Comparison of ENCODE assay signal across 22 cellular contexts in the genomic region with DNA sequence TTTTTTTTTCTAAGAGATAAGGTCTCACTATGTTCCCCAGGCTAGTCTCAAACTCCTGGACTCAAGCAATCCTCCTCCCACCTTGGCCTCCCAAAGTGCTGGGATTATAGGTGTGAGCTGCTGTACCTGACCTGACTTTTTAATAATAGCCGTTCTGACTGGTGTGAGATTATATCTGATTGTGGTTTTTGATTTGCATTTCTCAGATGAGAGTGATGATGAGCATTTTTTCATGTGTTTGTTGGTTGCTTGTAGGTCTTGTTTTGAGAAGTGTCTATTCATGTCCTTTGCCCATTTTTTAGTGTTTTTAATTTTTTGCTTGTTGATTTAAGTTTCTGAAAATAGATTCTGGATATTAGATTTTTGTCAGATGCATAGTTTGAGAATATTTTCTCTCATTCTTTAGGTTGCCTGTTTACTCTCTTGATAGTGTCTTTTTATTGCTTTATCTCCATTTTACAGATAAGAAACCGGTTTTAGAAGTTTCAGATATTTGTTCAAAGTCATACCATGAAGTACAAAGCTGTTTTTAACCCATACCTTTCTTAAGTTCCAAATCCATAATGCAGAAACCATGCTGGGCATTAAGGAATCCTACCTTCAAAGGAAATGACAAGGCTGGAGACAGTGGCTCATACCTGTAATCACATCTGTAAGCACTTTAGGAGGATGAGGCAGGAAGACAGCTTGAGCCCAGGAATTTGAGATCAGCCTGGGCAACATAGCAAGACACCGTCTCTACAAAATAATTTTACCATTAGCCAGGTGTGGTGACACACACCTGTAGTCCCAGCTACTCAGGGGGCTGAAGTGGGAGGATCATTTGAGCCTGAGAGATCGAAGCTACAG.
"Had no signal": no experiment of that assay in that cellular context is flagged by ENCODE, and none has a peak within 500 bp of the region (broad histone marks: within the 10 kb centered on the region; RNA-seq: fewer than 3 reads in every experiment).

No MANE protein-coding gene starts in this region.

- H3K9me3 Mint-ChIP-seq: activated CD4-positive, alpha-beta T cell treated with anti-CD3 and anti-CD28 coated beads, Interleukin-2, amount 10 ng/mL, durations not matched to agents 7 days and 5 days; naive thymus-derived CD8-positive, alpha-beta T cell; stimulated activated naive B cell treated with anti-CD40 and anti-IgM and Interleukin-4, amounts not matched to agents 10 μg/mL and 1 μg/mL and 100 μg/mL, for 72 hours; T-helper 2 cell treated with Interferon-gamma antibody and Interleukin-4, amounts not matched to agents 5 μg/mL and 100 μg/mL, for 36 hours had no signal

- H3K27ac ChIP-seq: brain microvascular endothelial cell, colonic mucosa, foreskin keratinocyte, neutrophil, pancreas, sigmoid colon had no signal

- H3K36me3 ChIP-seq: brain microvascular endothelial cell, colonic mucosa, neutrophil, pancreas, sigmoid colon had no signal

- FAIRE-seq: islet of Langerhans, pancreas, TTC549 had no signal

- H3K27ac Mint-ChIP-seq: activated CD4-positive, alpha-beta T cell treated with anti-CD3 and anti-CD28 coated beads, Interleukin-2, amount 10 ng/mL, durations not matched to agents 7 days and 5 days; naive thymus-derived CD8-positive, alpha-beta T cell; stimulated activated naive B cell treated with anti-CD40 and anti-IgM and Interleukin-4, amounts not matched to agents 10 μg/mL and 1 μg/mL and 100 μg/mL, for 72 hours; T-helper 2 cell treated with Interferon-gamma antibody and Interleukin-4, amounts not matched to agents 5 μg/mL and 100 μg/mL, for 36 hours had no signal

- ATAC-seq: foreskin keratinocyte; left cardiac atrium; naive thymus-derived CD8-positive, alpha-beta T cell; pancreas; stimulated activated naive B cell treated with anti-CD40 and anti-IgM and Interleukin-4, amounts not matched to agents 10 μg/mL and 1 μg/mL and 100 μg/mL, for 72 hours had no signal

- DNase-seq: activated CD4-positive, alpha-beta T cell treated with anti-CD3 and anti-CD28 coated beads, Interleukin-2, amount 10 ng/mL, durations not matched to agents 7 days and 5 days; activated CD8-positive, alpha-beta memory T cell treated with anti-CD3 and anti-CD28 coated beads for 24 hours; activated CD8-positive, alpha-beta memory T cell treated with anti-CD3 and anti-CD28 coated beads, Interleukin-2, amount 50 U/mL, for 48 hours; activated effector memory CD4-positive, alpha-beta T cell treated with anti-CD3 and anti-CD28 coated beads, Interleukin-2, amount 50 U/mL, for 16 hours; activated naive CD4-positive, alpha-beta T cell treated with anti-CD3 and anti-CD28 coated beads, Interleukin-2, amount 50 U/mL, for 16 hours; activated T-cell treated with anti-CD3 and anti-CD28 coated beads, Interleukin-2, amount 50 U/mL, for 48 hours; aorta; brain microvascular endothelial cell; central memory CD4-positive, alpha-beta T cell; colonic mucosa; foreskin keratinocyte; hippocampal formation; left cardiac atrium; mesenchymal stem cell; naive thymus-derived CD8-positive, alpha-beta T cell; pancreas; sigmoid colon; stimulated activated naive B cell treated with anti-CD40 and anti-IgM and Interleukin-4, amounts not matched to agents 10 μg/mL and 1 μg/mL and 100 μg/mL, for 72 hours had no signal

- H3K27me3 ChIP-seq: brain microvascular endothelial cell, colonic mucosa, foreskin keratinocyte, neutrophil, pancreas had no signal

- H3K36me3 Mint-ChIP-seq: naive thymus-derived CD8-positive, alpha-beta T cell; stimulated activated naive B cell treated with anti-CD40 and anti-IgM and Interleukin-4, amounts not matched to agents 10 μg/mL and 1 μg/mL and 100 μg/mL, for 72 hours had no signal

- H3K27me3 Mint-ChIP-seq: activated CD4-positive, alpha-beta T cell treated with anti-CD3 and anti-CD28 coated beads, Interleukin-2, amount 10 ng/mL, durations not matched to agents 7 days and 5 days; naive thymus-derived CD8-positive, alpha-beta T cell; stimulated activated naive B cell treated with anti-CD40 and anti-IgM and Interleukin-4, amounts not matched to agents 10 μg/mL and 1 μg/mL and 100 μg/mL, for 72 hours had no signal

- H3K4me1 ChIP-seq: colonic mucosa, foreskin keratinocyte, sigmoid colon had no signal

- H3K4me3 Mint-ChIP-seq: activated CD4-positive, alpha-beta T cell treated with anti-CD3 and anti-CD28 coated beads, Interleukin-2, amount 10 ng/mL, durations not matched to agents 7 days and 5 days; naive thymus-derived CD8-positive, alpha-beta T cell; stimulated activated naive B cell treated with anti-CD40 and anti-IgM and Interleukin-4, amounts not matched to agents 10 μg/mL and 1 μg/mL and 100 μg/mL, for 72 hours; T-helper 2 cell treated with Interferon-gamma antibody and Interleukin-4, amounts not matched to agents 5 μg/mL and 100 μg/mL, for 36 hours had no signal

- H3K9me3 ChIP-seq: colonic mucosa, neutrophil, pancreas, sigmoid colon had no signal

- H3K4me3 ChIP-seq: colonic mucosa, pancreas, sigmoid colon had no signal
